8 cellular contexts compared by ENCODE assay signal in genomic region chr2:105397959-105398521, GRCh38. TPM values are rescaled to one million over a fixed set of nuclear protein-coding genes. Genes with fewer than 3 reads are reported as not detected.
DNase-seq lines count a peak whose midpoint lies in the region; ATAC-seq and TF ChIP-seq lines count a peak whose summit lies in the region.

No MANE protein-coding gene starts in this region.

- peak overlapping the region; percentile 89 for H3K18ac ChIP-seq in mesendoderm (ENCODE audit: low read length)

- no peak for ATAC-seq in central memory CD8-positive, alpha-beta T cell (replicated peaks; ENCODE audit: extremely low read depth, poor library complexity, severe bottlenecking)
- ATAC-seq in GM19324 (IDR thresholded peaks at IDR 0.05; ENCODE audit: low FRiP score, unreplicated experiment) = no peak
- ATAC-seq in HG02840 (IDR thresholded peaks at IDR 0.05; ENCODE audit: low FRiP score, unreplicated experiment) = no peak

- CTCF ChIA-PET in Calu3 (lab: Charles Lee) = interaction anchor here (0.8 kb wide), 1 partner anchor 8 kb away, joined by 3 read pairs; no protein-coding TSS in a partner anchor

- no peaks in the 10 kb centered on the region for H3K27me3 Mint-ChIP-seq in Calu3 (ENCODE audit: unreplicated experiment)
- peaks cover 30% of the 10 kb centered on the region for H3K27me3 Mint-ChIP-seq in central memory CD8-positive, alpha-beta T cell

- peaks cover 58% of the 10 kb centered on the region for H3K36me3 Mint-ChIP-seq in Calu3 (ENCODE audit: insufficient read depth, unreplicated experiment)
- H3K36me3 Mint-ChIP-seq in central memory CD8-positive, alpha-beta T cell (ENCODE audit: insufficient read depth) = no peaks in the 10 kb centered on the region

- H3K27ac Mint-ChIP-seq in Calu3 (ENCODE audit: unreplicated experiment) = peak overlapping the region; percentile 74
- H3K27ac Mint-ChIP-seq in central memory CD8-positive, alpha-beta T cell (ENCODE audit: low read depth) = no peak overlapping the region

- peaks cover 37% of the 10 kb centered on the region for H3K4me1 Mint-ChIP-seq in Calu3 (ENCODE audit: low read depth, unreplicated experiment)
- H3K4me1 Mint-ChIP-seq in central memory CD8-positive, alpha-beta T cell = no peaks in the 10 kb centered on the region

- TF ChIP-seq CTCF in Calu3 (IDR thresholded peaks at IDR 0.05; ENCODE audit: unreplicated experiment) = no peak

- H3K4me2 ChIP-seq in mesendoderm (ENCODE audit: low read length) = peak overlapping the region; percentile 73

- peaks cover 1% of the 10 kb centered on the region for H3K4me1 ChIP-seq in mesendoderm (ENCODE audit: control insufficient read depth, low read depth, low read length)

- H3K27ac ChIP-seq in KOPT-K1 (ENCODE audit: low read depth, low read length, poor library complexity, severe bottlenecking) (peak overlapping the region; percentile 70), mesendoderm (ENCODE audit: low read depth, low read length) (no peak overlapping the region)

- H2BK5ac ChIP-seq in mesendoderm (ENCODE audit: low read length) = no peak overlapping the region

- no peak for DNase-seq in Calu3
- no peak for DNase-seq in central memory CD8-positive, alpha-beta T cell (ENCODE audit: low spot score in 2 of 2)
- DNase-seq in mesendoderm = peak; percentile 8
- DNase-seq in effector CD4-positive, alpha-beta T cell = no peak
- no peak for DNase-seq in NCI-H128 (lab: John Stamatoyannopoulos, UW; ENCODE audit: unreplicated experiment)

- H4K8ac ChIP-seq in mesendoderm (ENCODE audit: low read depth, low read length) = no peak overlapping the region

- no peaks in the 10 kb centered on the region for H3K9me3 ChIP-seq in KOPT-K1 (ENCODE audit: insufficient read depth, low read length, poor library complexity, severe bottlenecking)

- no peaks in the 10 kb centered on the region for H3K9me3 Mint-ChIP-seq in Calu3 (ENCODE audit: low read depth, unreplicated experiment)
- no peaks in the 10 kb centered on the region for H3K9me3 Mint-ChIP-seq in central memory CD8-positive, alpha-beta T cell

- no peak overlapping the region for H2BK120ac ChIP-seq in mesendoderm (ENCODE audit: low read depth, low read length)

- peaks cover 11% of the 10 kb centered on the region for H3K79me1 ChIP-seq in mesendoderm (ENCODE audit: low read length)

- no TSS peak for BruUV-seq in Calu3 (replicated peaks; lab: Mats Ljungman, UMichigan)

- H3K56ac ChIP-seq in mesendoderm (ENCODE audit: low read length) = peak overlapping the region; percentile 98

- peak overlapping the region; percentile 96 for H3K9ac ChIP-seq in mesendoderm (ENCODE audit: low read length)

- peak overlapping the region; percentile 89 for H3K4me3 ChIP-seq in mesendoderm (ENCODE audit: low read length)

- no CpG with 5 or more reads among the region's 19 CpGs for WGBS in mesendoderm (ENCODE audit: extremely low coverage, insufficient coverage, low lambda C conversion rate)

- peak overlapping the region; percentile 84 for H3K4me3 Mint-ChIP-seq in Calu3 (ENCODE audit: low read depth, unreplicated experiment)
- peak overlapping the region; percentile 72 for H3K4me3 Mint-ChIP-seq in central memory CD8-positive, alpha-beta T cell

- H2AK5ac ChIP-seq in mesendoderm (ENCODE audit: low read length) = no peak overlapping the region

- H4K5ac ChIP-seq in mesendoderm (ENCODE audit: low read length) = no peak overlapping the region

- intact Hi-C loops in Calu3 (cut with micrococcal nuclease; ENCODE audit: unreplicated experiment) = loop anchor here (2.0 kb wide), 3 partner anchors 19 to 121 kb away; no protein-coding TSS in a partner anchor

- H3K36me3 ChIP-seq in KOPT-K1 (ENCODE audit: insufficient read depth, low read length) (no peaks in the 10 kb centered on the region), mesendoderm (ENCODE audit: control insufficient read depth, insufficient read depth, low read length) (no peaks in the 10 kb centered on the region)

- no peak overlapping the region for H3K4ac ChIP-seq in mesendoderm (ENCODE audit: low read depth, low read length)

- peaks cover 16% of the 10 kb centered on the region for H3K79me2 ChIP-seq in mesendoderm (ENCODE audit: control insufficient read depth, insufficient read depth, low read length)

- no peak overlapping the region for H3K23ac ChIP-seq in mesendoderm (ENCODE audit: low read length)

- H2BK15ac ChIP-seq in mesendoderm (replicated peaks; ENCODE audit: low read depth) = no peak overlapping the region

- H3K27me3 ChIP-seq in mesendoderm (ENCODE audit: insufficient read depth, low read length, poor library complexity) = no peaks in the 10 kb centered on the region

RNA-seq across cellular contexts. Expression of gene FHL2, which starts 0.8 kb away (rescaled TPM):
- total RNA-seq in Calu3 (2022) = 51.9 and 67.4 TPM in 2 replicates
- 45.6 TPM for polyA plus RNA-seq in mesendoderm (2013, experiment 1 of 2)
- 47.5 TPM for polyA plus RNA-seq in mesendoderm (2013, experiment 2 of 2)
